29 cellular contexts compared by ENCODE assay signal in genomic region chr1:61380561-61380960, GRCh38.
"Had no signal": no experiment of that assay in that cellular context is flagged by ENCODE, and none has a peak within 500 bp of the region (broad histone marks: within the 10 kb centered on the region; RNA-seq: fewer than 3 reads in every experiment).

No MANE protein-coding gene starts in this region.

- H3K4me1 ChIP-seq: pancreas, prostate gland, right lobe of liver, spleen, suprapubic skin, testis, transverse colon, upper lobe of right lung, uterus had no signal

- H3K27ac ChIP-seq: neutrophil, pancreas, prostate gland, right lobe of liver, sigmoid colon, skin epidermis, spleen, suprapubic skin, testis, tibial artery, transverse colon, upper lobe of right lung, uterus had no signal

- H3K27me3 ChIP-seq: neutrophil, pancreas, right lobe of liver, sigmoid colon, spleen, suprapubic skin, testis, tibial artery, transverse colon, upper lobe of right lung, uterus had no signal

- H3K36me3 ChIP-seq: neutrophil, prostate gland, uterus had no signal

- ATAC-seq: naive thymus-derived CD8-positive, alpha-beta T cell; natural killer cell treated with Interleukin-12 subunit alpha and Interleukin-12 subunit beta and Interleukin-15 and Interleukin-18, amount 100 ng/mL, for 72 hours; pancreas; right cardiac atrium; right lobe of liver; stimulated activated memory B cell treated with anti-CD40 and anti-IgM and Interleukin-4, amounts not matched to agents 10 μg/mL and 1 μg/mL and 100 μg/mL, for 72 hours; stimulated activated naive CD8-positive, alpha-beta T cell treated with anti-CD3 and anti-CD28 coated beads, Interleukin-15, amount 100 ng/mL, for 72 hours; stimulated activated naive CD8-positive, alpha-beta T cell treated with anti-CD3 and anti-CD28 coated beads, Interleukin-15, Interleukin-2, amounts not matched to agents 100 U/mL and 50 U/mL, for 24 hours; upper lobe of right lung had no signal

- H3K9me3 ChIP-seq: neutrophil, pancreas, prostate gland, right lobe of liver, sigmoid colon, spleen, suprapubic skin, testis, tibial artery, transverse colon, upper lobe of right lung, uterus had no signal

- DNase-seq: naive thymus-derived CD8-positive, alpha-beta T cell; nephron progenitor cell; nucleus accumbens; pancreas; right cardiac atrium; right lobe of liver; sigmoid colon; spleen; stimulated activated CD4-positive, alpha-beta T cell treated with anti-CD3 and anti-CD28 coated beads, Interleukin-12 subunit alpha, Interleukin-12 subunit beta, amount 100 ng/mL, for 4 hours; stimulated activated CD4-positive, alpha-beta T cell treated with anti-CD3 and anti-CD28 coated beads, Interleukin-1b, Interleukin-23, amount 100 ng/mL, for 48 hours; stimulated activated CD4-positive, alpha-beta T cell treated with anti-CD3 and anti-CD28 coated beads, Interleukin-4, amount 100 ng/mL, for 1 hour; stimulated activated CD4-positive, alpha-beta T cell treated with anti-CD3 and anti-CD28 coated beads, Interleukin-4, amount 100 ng/mL, for 4 hours; stimulated activated CD8-positive, alpha-beta memory T cell treated with anti-CD3 and anti-CD28 coated beads, Interleukin-4, amount 100 ng/mL, for 48 hours; stimulated activated naive CD4-positive, alpha-beta T cell; stimulated activated naive CD8-positive, alpha-beta T cell treated with anti-CD3 and anti-CD28 coated beads, Interleukin-15, amount 100 ng/mL, for 72 hours; stimulated activated naive CD8-positive, alpha-beta T cell treated with anti-CD3 and anti-CD28 coated beads, Interleukin-15, Interleukin-2, amounts not matched to agents 100 U/mL and 50 U/mL, for 24 hours; substantia nigra; testis; tibial artery; transverse colon; upper lobe of right lung; uterus had no signal

- H3K4me3 ChIP-seq: pancreas, prostate gland, right lobe of liver, sigmoid colon, skin epidermis, smooth muscle cell, spleen, suprapubic skin, testis, tibial artery, transverse colon, upper lobe of right lung, uterus had no signal
